In the genomic region with DNA sequence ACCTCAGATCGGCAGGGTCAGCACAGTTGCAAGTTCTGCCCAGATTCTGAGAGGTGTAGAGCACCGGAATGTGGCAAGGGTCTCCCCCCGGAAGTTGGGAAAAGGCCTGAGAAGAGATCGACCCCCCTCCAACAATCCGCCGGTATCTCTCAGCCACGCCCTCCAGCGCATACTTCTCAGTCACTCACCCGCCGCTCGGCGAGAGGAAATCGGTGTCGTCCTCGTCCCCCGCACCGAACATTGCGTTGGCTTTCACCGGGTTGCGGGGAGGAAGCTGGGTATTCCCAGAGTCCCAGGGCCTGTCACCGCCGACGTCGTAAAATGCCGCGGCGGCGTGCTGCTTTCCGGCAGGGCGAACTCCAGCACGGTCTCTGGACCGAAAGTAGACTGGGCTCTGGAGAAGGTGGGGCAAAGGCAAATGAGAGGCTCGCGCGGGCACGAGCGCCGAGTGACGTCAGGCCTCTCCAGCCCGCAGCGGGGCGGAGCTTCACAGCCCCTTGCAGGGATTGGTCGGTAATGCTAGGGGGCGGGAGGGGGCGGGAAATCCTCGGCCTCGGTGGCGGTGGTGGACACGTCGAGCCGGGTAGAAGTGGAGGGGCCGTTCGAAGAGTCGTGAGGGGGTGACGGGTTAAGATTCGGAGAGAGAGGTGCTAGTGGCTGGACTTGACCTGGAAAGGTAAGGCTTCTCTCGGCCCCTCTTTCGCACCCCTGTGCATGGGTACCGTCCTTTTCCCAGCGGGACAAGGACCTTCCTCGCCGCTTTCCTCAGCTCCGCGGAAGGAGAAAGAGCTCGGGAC, we compare ENCODE assay signal across 8 cellular contexts. TPM values are rescaled to one million over a fixed set of nuclear protein-coding genes. Genes with fewer than 3 reads are reported as not detected.
DNase-seq lines count a peak whose midpoint lies in the region; ATAC-seq and TF ChIP-seq lines count a peak whose summit lies in the region.

A gene with protein sequence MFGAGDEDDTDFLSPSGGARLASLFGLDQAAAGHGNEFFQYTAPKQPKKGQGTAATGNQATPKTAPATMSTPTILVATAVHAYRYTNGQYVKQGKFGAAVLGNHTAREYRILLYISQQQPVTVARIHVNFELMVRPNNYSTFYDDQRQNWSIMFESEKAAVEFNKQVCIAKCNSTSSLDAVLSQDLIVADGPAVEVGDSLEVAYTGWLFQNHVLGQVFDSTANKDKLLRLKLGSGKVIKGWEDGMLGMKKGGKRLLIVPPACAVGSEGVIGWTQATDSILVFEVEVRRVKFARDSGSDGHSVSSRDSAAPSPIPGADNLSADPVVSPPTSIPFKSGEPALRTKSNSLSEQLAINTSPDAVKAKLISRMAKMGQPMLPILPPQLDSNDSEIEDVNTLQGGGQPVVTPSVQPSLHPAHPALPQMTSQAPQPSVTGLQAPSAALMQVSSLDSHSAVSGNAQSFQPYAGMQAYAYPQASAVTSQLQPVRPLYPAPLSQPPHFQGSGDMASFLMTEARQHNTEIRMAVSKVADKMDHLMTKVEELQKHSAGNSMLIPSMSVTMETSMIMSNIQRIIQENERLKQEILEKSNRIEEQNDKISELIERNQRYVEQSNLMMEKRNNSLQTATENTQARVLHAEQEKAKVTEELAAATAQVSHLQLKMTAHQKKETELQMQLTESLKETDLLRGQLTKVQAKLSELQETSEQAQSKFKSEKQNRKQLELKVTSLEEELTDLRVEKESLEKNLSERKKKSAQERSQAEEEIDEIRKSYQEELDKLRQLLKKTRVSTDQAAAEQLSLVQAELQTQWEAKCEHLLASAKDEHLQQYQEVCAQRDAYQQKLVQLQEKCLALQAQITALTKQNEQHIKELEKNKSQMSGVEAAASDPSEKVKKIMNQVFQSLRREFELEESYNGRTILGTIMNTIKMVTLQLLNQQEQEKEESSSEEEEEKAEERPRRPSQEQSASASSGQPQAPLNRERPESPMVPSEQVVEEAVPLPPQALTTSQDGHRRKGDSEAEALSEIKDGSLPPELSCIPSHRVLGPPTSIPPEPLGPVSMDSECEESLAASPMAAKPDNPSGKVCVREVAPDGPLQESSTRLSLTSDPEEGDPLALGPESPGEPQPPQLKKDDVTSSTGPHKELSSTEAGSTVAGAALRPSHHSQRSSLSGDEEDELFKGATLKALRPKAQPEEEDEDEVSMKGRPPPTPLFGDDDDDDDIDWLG (minus strand): TSS at position 275 of the 797 bp plus-strand sequence. CDS start 34 bp downstream, at position 241.
A gene (plus strand): TSS at position 542 of the 797 bp plus-strand sequence. CDS start 34,605 bp downstream, outside the sequence.

- DNase-seq in ACHN (peak; percentile 96), NCI-H2227 (lab: John Stamatoyannopoulos, UW; ENCODE audit: unreplicated experiment) (peak; percentile 96), WTC11 (ENCODE audit: low spot score) (peak; percentile 99), cardiac fibroblast (ENCODE audit: low read depth in 2 of 2) (peak; percentile 99), iPS-NIHi7 (ENCODE audit: extremely low spot score) (peak; percentile 99), smooth muscle cell of the brain vasculature (ENCODE audit: low read depth, low spot score) (peak; percentile 97)

- CTCF ChIA-PET in WTC11 (lab: Charles Lee): interaction anchor here (0.6 to 3.1 kb wide), 6 partner anchors 23 to 370 kb away, joined by 3 to 24 read pairs (median 4); a partner anchor contains a TSS

- H3K4me3 Mint-ChIP-seq in WTC11: peak within 1 kb of the TSS; percentile 98

- peak within 1 kb of the TSS; percentile 96 for H3K27ac Mint-ChIP-seq in WTC11

- H3K9me3 Mint-ChIP-seq in WTC11: no peaks in the 10 kb centered on the region

- peak within 1 kb of the TSS; percentile 87 to 95 for H3K4me3 ChIP-seq in cardiac fibroblast (replicated peaks in 1 of 2; ENCODE audit: low read depth in 2 of 2, low read length in 2 of 2)

- H3K27me3 Mint-ChIP-seq in WTC11 (ENCODE audit: low read depth): no peaks in the 10 kb centered on the region

- POLR2A ChIA-PET in WTC11 (lab: Charles Lee): interaction anchor here (0.6 to 2.4 kb wide), 8 partner anchors 14 to 357 kb away, joined by 3 to 18 read pairs (median 4); a partner anchor contains a TSS

- TF ChIP-seq CTCF in WTC11 (IDR thresholded peaks at IDR 0.05) (no peak), cardiac fibroblast (IDR thresholded peaks at IDR 0.05; ENCODE audit: low read depth, low read length) (no peak)

- H3K36me3 Mint-ChIP-seq in WTC11: peaks cover 6% of the 10 kb centered on the region

- in situ Hi-C loops in ACHN (cut with HindIII; ENCODE audit: low pct_ligation_motif_present, low pct_unique_long_range_greater_than_20kb, low sequenced_read_pairs): no loop called here

- ATAC-seq in GM18873 (IDR thresholded peaks at IDR 0.05; ENCODE audit: low FRiP score, unreplicated experiment): peak; percentile 77
- ATAC-seq in HG03139 (IDR thresholded peaks at IDR 0.05; ENCODE audit: unreplicated experiment): peak; percentile 75
- ATAC-seq in WTC11: peak; percentile 98

- H3K4me1 Mint-ChIP-seq in WTC11: peaks cover 26% of the 10 kb centered on the region

TF ChIP-seq in WTC11, 78 proteins besides CTCF, POLR2A, EP300 and RAD21 (continues in another document):
- TF ChIP-seq KAT7 (CRISPR knock-in tag; IDR thresholded peaks at IDR 0.05; ENCODE audit: borderline replicate concordance): 0 out of 2 replicates have a peak, but pooled peaks have one; percentile 30
- TF ChIP-seq ZNF138 (CRISPR knock-in tag; conservative IDR thresholded peaks at IDR 0.05): no peak
- TF ChIP-seq, protein P1, sequence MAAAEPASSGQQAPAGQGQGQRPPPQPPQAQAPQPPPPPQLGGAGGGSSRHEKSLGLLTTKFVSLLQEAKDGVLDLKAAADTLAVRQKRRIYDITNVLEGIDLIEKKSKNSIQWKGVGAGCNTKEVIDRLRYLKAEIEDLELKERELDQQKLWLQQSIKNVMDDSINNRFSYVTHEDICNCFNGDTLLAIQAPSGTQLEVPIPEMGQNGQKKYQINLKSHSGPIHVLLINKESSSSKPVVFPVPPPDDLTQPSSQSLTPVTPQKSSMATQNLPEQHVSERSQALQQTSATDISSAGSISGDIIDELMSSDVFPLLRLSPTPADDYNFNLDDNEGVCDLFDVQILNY (CRISPR knock-in tag; IDR thresholded peaks at IDR 0.05): peak; percentile 79; the same call in 1 of the 2 replicates
- TF ChIP-seq, protein P2, sequence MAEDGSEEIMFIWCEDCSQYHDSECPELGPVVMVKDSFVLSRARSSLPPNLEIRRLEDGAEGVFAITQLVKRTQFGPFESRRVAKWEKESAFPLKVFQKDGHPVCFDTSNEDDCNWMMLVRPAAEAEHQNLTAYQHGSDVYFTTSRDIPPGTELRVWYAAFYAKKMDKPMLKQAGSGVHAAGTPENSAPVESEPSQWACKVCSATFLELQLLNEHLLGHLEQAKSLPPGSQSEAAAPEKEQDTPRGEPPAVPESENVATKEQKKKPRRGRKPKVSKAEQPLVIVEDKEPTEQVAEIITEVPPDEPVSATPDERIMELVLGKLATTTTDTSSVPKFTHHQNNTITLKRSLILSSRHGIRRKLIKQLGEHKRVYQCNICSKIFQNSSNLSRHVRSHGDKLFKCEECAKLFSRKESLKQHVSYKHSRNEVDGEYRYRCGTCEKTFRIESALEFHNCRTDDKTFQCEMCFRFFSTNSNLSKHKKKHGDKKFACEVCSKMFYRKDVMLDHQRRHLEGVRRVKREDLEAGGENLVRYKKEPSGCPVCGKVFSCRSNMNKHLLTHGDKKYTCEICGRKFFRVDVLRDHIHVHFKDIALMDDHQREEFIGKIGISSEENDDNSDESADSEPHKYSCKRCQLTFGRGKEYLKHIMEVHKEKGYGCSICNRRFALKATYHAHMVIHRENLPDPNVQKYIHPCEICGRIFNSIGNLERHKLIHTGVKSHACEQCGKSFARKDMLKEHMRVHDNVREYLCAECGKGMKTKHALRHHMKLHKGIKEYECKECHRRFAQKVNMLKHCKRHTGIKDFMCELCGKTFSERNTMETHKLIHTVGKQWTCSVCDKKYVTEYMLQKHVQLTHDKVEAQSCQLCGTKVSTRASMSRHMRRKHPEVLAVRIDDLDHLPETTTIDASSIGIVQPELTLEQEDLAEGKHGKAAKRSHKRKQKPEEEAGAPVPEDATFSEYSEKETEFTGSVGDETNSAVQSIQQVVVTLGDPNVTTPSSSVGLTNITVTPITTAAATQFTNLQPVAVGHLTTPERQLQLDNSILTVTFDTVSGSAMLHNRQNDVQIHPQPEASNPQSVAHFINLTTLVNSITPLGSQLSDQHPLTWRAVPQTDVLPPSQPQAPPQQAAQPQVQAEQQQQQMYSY (CRISPR knock-in tag; IDR thresholded peaks at IDR 0.05): no peak
- TF ChIP-seq FOXK1 (CRISPR knock-in tag; IDR thresholded peaks at IDR 0.05): peak; percentile 86; the same call in 1 of the 2 replicates
- TF ChIP-seq OVOL2 (CRISPR knock-in tag; IDR thresholded peaks at IDR 0.05; ENCODE audit: borderline replicate concordance): no peak
- no peak for TF ChIP-seq SMAD3 (CRISPR knock-in tag; IDR thresholded peaks at IDR 0.05; ENCODE audit: borderline replicate concordance)
- no peak for TF ChIP-seq JAZF1 (CRISPR knock-in tag; IDR thresholded peaks at IDR 0.05)

RNA-seq across cellular contexts. Expression of the first gene that starts in this region (rescaled TPM):
- total RNA-seq in WTC11 (2021): 13.5 to 14.9 TPM (median 13.9 TPM) in 3 replicates

RNA-seq across cellular contexts. Expression of the second gene that starts in this region (rescaled TPM):
- total RNA-seq in WTC11 (2021): 41.6 to 43.9 TPM (median 43.6 TPM) in 3 replicates

Comparison
In these comparisons a context has a peak if more than half of its experiments do, and no peak if none do; other contexts are left out.
1. Peak in every context shown above with its lines: DNase-seq, ATAC-seq and H3K4me3 ChIP-seq.